In genomic region chr6:110660066-110660655, GRCh38 we compare ENCODE assay signal across 19 cellular contexts.
"Had no signal": no experiment of that assay in that cellular context is flagged by ENCODE, and none has a peak within 500 bp of the region (broad histone marks: within the 10 kb centered on the region; RNA-seq: fewer than 3 reads in every experiment).

No MANE protein-coding gene starts in this region.

- ATAC-seq: gastroesophageal sphincter; natural killer cell treated with Interleukin-12 subunit alpha and Interleukin-12 subunit beta and Interleukin-15 and Interleukin-18, amount 100 ng/mL, for 72 hours; stimulated activated naive B cell treated with anti-CD40 and anti-IgM and Interleukin-4, amounts not matched to agents 10 μg/mL and 1 μg/mL and 100 μg/mL, for 72 hours; stimulated activated naive CD8-positive, alpha-beta T cell treated with anti-CD3 and anti-CD28 coated beads, Interleukin-15, amount 100 ng/mL, for 72 hours had no signal

- H3K27ac ChIP-seq: esophagus squamous epithelium, gastroesophageal sphincter, left ventricle myocardium inferior, parathyroid adenoma, sigmoid colon, skin epidermis had no signal

- H3K27me3 ChIP-seq: esophagus squamous epithelium, gastroesophageal sphincter, sigmoid colon had no signal

- H3K4me3 Mint-ChIP-seq: dendritic cell treated with granulocyte-macrophage colony-stimulating factor and Interleukin-4, amounts not matched to agents 40 ng/mL and 50 ng/mL, for 4 days; natural killer cell treated with Interleukin-12 subunit alpha and Interleukin-12 subunit beta and Interleukin-15 and Interleukin-18, amount 100 ng/mL, for 72 hours; stimulated activated naive B cell treated with anti-CD40 and anti-IgM and Interleukin-4, amounts not matched to agents 10 μg/mL and 1 μg/mL and 100 μg/mL, for 72 hours; stimulated activated naive CD8-positive, alpha-beta T cell treated with anti-CD3 and anti-CD28 coated beads, Interleukin-15, amount 100 ng/mL, for 72 hours had no signal

- H2AFZ ChIP-seq: parathyroid adenoma had no signal

- H3K9ac ChIP-seq: parathyroid adenoma had no signal

- H3K27ac Mint-ChIP-seq: dendritic cell treated with granulocyte-macrophage colony-stimulating factor and Interleukin-4, amounts not matched to agents 40 ng/mL and 50 ng/mL, for 4 days; natural killer cell treated with Interleukin-12 subunit alpha and Interleukin-12 subunit beta and Interleukin-15 and Interleukin-18, amount 100 ng/mL, for 72 hours; stimulated activated naive B cell treated with anti-CD40 and anti-IgM and Interleukin-4, amounts not matched to agents 10 μg/mL and 1 μg/mL and 100 μg/mL, for 72 hours; stimulated activated naive CD8-positive, alpha-beta T cell treated with anti-CD3 and anti-CD28 coated beads, Interleukin-15, amount 100 ng/mL, for 72 hours had no signal

- H3K27me3 Mint-ChIP-seq: dendritic cell treated with granulocyte-macrophage colony-stimulating factor and Interleukin-4, amounts not matched to agents 40 ng/mL and 50 ng/mL, for 4 days; natural killer cell treated with Interleukin-12 subunit alpha and Interleukin-12 subunit beta and Interleukin-15 and Interleukin-18, amount 100 ng/mL, for 72 hours; stimulated activated naive B cell treated with anti-CD40 and anti-IgM and Interleukin-4, amounts not matched to agents 10 μg/mL and 1 μg/mL and 100 μg/mL, for 72 hours; stimulated activated naive CD8-positive, alpha-beta T cell treated with anti-CD3 and anti-CD28 coated beads, Interleukin-15, amount 100 ng/mL, for 72 hours had no signal

- H3K4me3 ChIP-seq: esophagus squamous epithelium, gastroesophageal sphincter, left ventricle myocardium inferior, lung, sigmoid colon, skin epidermis had no signal

- H3K4me1 ChIP-seq: gastroesophageal sphincter, left ventricle myocardium inferior, parathyroid adenoma had no signal

- H3K79me2 ChIP-seq: parathyroid adenoma had no signal

- H3K36me3 ChIP-seq: left ventricle myocardium inferior, sigmoid colon had no signal

- H3K4me1 Mint-ChIP-seq: stimulated activated naive CD8-positive, alpha-beta T cell treated with anti-CD3 and anti-CD28 coated beads, Interleukin-15, amount 100 ng/mL, for 72 hours had no signal

- DNase-seq: esophagus squamous epithelium; foreskin fibroblast; glutamatergic neuron; islet precursor cell; left ventricle myocardium inferior; mesenchymal stem cell; midbrain; sigmoid colon; stimulated activated CD4-positive, alpha-beta T cell treated with anti-CD3 and anti-CD28 coated beads, Interleukin-2, amount 100 ng/mL, for 24 hours; stimulated activated CD4-positive, alpha-beta T cell treated with anti-CD3 and anti-CD28 coated beads, Interleukin-4, amount 100 ng/mL, for 4 hours; stimulated activated naive B cell treated with anti-CD40 and anti-IgM and Interleukin-4, amounts not matched to agents 10 μg/mL and 1 μg/mL and 100 μg/mL, for 72 hours; stimulated activated naive CD8-positive, alpha-beta T cell treated with anti-CD3 and anti-CD28 coated beads, Interleukin-15, amount 100 ng/mL, for 72 hours; trophoblast cell had no signal

- H3K9me3 ChIP-seq: esophagus squamous epithelium, gastroesophageal sphincter, left ventricle myocardium inferior, sigmoid colon had no signal

- H3K9me3 Mint-ChIP-seq: dendritic cell treated with granulocyte-macrophage colony-stimulating factor and Interleukin-4, amounts not matched to agents 40 ng/mL and 50 ng/mL, for 4 days; natural killer cell treated with Interleukin-12 subunit alpha and Interleukin-12 subunit beta and Interleukin-15 and Interleukin-18, amount 100 ng/mL, for 72 hours; stimulated activated naive CD8-positive, alpha-beta T cell treated with anti-CD3 and anti-CD28 coated beads, Interleukin-15, amount 100 ng/mL, for 72 hours had no signal
